Comparison of ENCODE assay signal across 34 cellular contexts in genomic region chr12:4054643-4055042, GRCh38.
"Had no signal": no experiment of that assay in that cellular context is flagged by ENCODE, and none has a peak within 500 bp of the region (broad histone marks: within the 10 kb centered on the region; RNA-seq: fewer than 3 reads in every experiment).

No MANE protein-coding gene starts in this region.

- H3K9me3 ChIP-seq: adrenal gland, body of pancreas, breast epithelium had no signal

- H3K4me1 ChIP-seq: adrenal gland, breast epithelium had no signal

- H3K36me3 ChIP-seq: adrenal gland, brain microvascular endothelial cell, breast epithelium had no signal

- DNase-seq: activated B cell treated with CpG ODN at 0.5 μM for 24 hours; activated CD4-positive, alpha-beta memory T cell treated with anti-CD3 and anti-CD28 coated beads for 36 hours; activated CD4-positive, alpha-beta T cell treated with anti-CD3 and anti-CD28 coated beads for 4 hours; activated CD4-positive, alpha-beta T cell treated with anti-CD3 and anti-CD28 coated beads, Interleukin-2, amount 10 ng/mL, durations not matched to agents 24 days and 14 days; activated CD4-positive, alpha-beta T cell treated with anti-CD3 and anti-CD28 coated beads, Interleukin-2, amount 50 U/mL, for 1 hour; activated CD4-positive, alpha-beta T cell treated with anti-CD3 and anti-CD28 coated beads, Interleukin-2, amount 50 U/mL, for 4 hours; activated CD4-positive, CD25-positive, alpha-beta regulatory T cell treated with anti-CD3 and anti-CD28 coated beads, Interleukin-2, amount 50 U/mL, for 72 hours; activated CD8-positive, alpha-beta memory T cell treated with anti-CD3 and anti-CD28 coated beads, Interleukin-2, amount 50 U/mL, for 4 hours; activated CD8-positive, alpha-beta T cell treated with anti-CD3 and anti-CD28 coated beads for 36 hours; activated effector memory CD4-positive, alpha-beta T cell treated with anti-CD3 and anti-CD28 coated beads, Interleukin-2, amount 50 U/mL, for 16 hours; activated gamma-delta T cell treated with Interleukin-2 at 50 U/mL for 16 hours; activated naive CD4-positive, alpha-beta T cell; activated naive CD4-positive, alpha-beta T cell treated with anti-CD3 and anti-CD28 coated beads for 36 hours; activated naive CD4-positive, alpha-beta T cell treated with anti-CD3 and anti-CD28 coated beads, Interleukin-2, amount 50 U/mL, for 16 hours; activated naive CD8-positive, alpha-beta T cell treated with anti-CD3 and anti-CD28 coated beads for 36 hours; activated T-cell treated with anti-CD3 and anti-CD28 coated beads for 4 hours; activated T-cell treated with anti-CD3 and anti-CD28 coated beads, Interleukin-2, amount 50 U/mL, for 1 hour; activated T-cell treated with anti-CD3 and anti-CD28 coated beads, Interleukin-2, amount 50 U/mL, for 4 hours; activated T-cell treated with anti-CD3 and anti-CD28 coated beads, Interleukin-2, amount 50 U/mL, for 72 hours; adrenal gland; amniotic stem cell; aorta; body of pancreas; brain microvascular endothelial cell; central memory CD4-positive, alpha-beta T cell; T-helper 1 cell; T-helper 2 cell; T-helper 9 cell had no signal

- H3K27me3 ChIP-seq: adrenal gland, body of pancreas, brain microvascular endothelial cell, breast epithelium had no signal

- H3K4me3 ChIP-seq: adrenal gland, body of pancreas, breast epithelium had no signal

- H3K27ac ChIP-seq: adrenal gland, body of pancreas, brain microvascular endothelial cell, breast epithelium, VCaP had no signal

- ATAC-seq: activated CD8-positive, alpha-beta T cell treated with anti-CD3 and anti-CD28 coated beads for 36 hours; activated naive CD4-positive, alpha-beta T cell treated with anti-CD3 and anti-CD28 coated beads, Interleukin-2, amount 50 U/mL, for 72 hours; activated T-cell treated with anti-CD3 and anti-CD28 coated beads, Interleukin-2, amount 50 U/mL, for 4 hours; activated T-cell treated with anti-CD3 and anti-CD28 coated beads, Interleukin-2, amount 50 U/mL, for 72 hours; activated T-helper 17 cell treated with anti-CD3 and anti-CD28 coated beads, Interleukin-2, amount 50 U/mL, for 72 hours; body of pancreas had no signal

- FAIRE-seq: astrocyte, TTC549 had no signal
